1 cellular context compared by ENCODE assay signal in the genomic region with DNA sequence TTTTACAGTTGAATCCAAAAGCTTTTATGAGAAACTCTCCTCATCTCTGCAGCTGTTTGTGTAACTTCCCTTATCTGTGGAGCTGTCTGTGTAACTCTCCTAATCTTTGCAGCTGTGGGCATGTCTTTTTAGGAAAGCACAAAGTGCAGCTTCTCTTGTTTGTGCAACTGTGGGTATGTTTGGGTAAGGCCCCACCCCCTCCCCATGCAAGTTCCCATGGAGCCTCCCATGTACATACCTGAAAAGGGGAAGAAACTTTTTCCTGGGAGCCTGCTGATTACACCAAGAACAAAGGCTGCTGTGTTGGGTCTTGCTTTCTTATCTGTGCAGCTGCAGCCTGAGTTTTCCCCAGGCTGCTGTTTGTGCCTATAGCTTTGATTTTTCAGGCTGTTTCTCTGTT.
TF ChIP-seq lines count a peak whose summit lies in the region.

No MANE protein-coding gene starts in this region.

TF ChIP-seq in HepG2, 621 proteins besides CTCF, POLR2A, EP300 and RAD21 (continued from another document and continues in another):
- TF ChIP-seq HOXD1 (CRISPR knock-in tag; IDR thresholded peaks at IDR 0.05) (peak; percentile 46; the same call in 1 of the 2 replicates), RBFOX2 (IDR thresholded peaks at IDR 0.05; ENCODE audit: low read depth, low read length) (0 out of 2 replicates have a peak, but pooled peaks have one; percentile 15), MTF2 (CRISPR knock-in tag; IDR thresholded peaks at IDR 0.05; ENCODE audit: borderline replicate concordance) (no peak), DR1 (CRISPR knock-in tag; IDR thresholded peaks at IDR 0.05) (no peak), ZNF781 (CRISPR knock-in tag; IDR thresholded peaks at IDR 0.05; ENCODE audit: borderline replicate concordance, not compliant biosample characterization) (peak; percentile 27), ZNF777 (CRISPR knock-in tag; IDR thresholded peaks at IDR 0.05) (no peak; the same call in 1 of the 2 replicates), ZKSCAN1 (IDR thresholded peaks at IDR 0.05; ENCODE audit: low read length) (no peak), ZNF891 (CRISPR knock-in tag; IDR thresholded peaks at IDR 0.05) (no peak), FOXA3 (CRISPR knock-in tag; IDR thresholded peaks at IDR 0.05) (peak; percentile 95), SIX1 (CRISPR knock-in tag; IDR thresholded peaks at IDR 0.05; ENCODE audit: borderline replicate concordance) (peak; percentile 66; the same call in 1 of the 2 replicates), ZNF350 (CRISPR knock-in tag; IDR thresholded peaks at IDR 0.05; ENCODE audit: borderline replicate concordance, low read depth) (peak; percentile 88), NBN (conservative IDR thresholded peaks at IDR 0.05) (no peak), SP1 (IDR thresholded peaks at IDR 0.05) (no peak), SP1 (CRISPR knock-in tag; IDR thresholded peaks at IDR 0.05) (peak; percentile 66; the same call in 1 of the 2 replicates), ZNF552 (CRISPR knock-in tag; IDR thresholded peaks at IDR 0.05; ENCODE audit: borderline replicate concordance) (no peak), HHEX (CRISPR knock-in tag; IDR thresholded peaks at IDR 0.05) (no peak), CBX2 (IDR thresholded peaks at IDR 0.05; ENCODE audit: low read depth, low read length) (no peak), CBX2 (CRISPR knock-in tag; IDR thresholded peaks at IDR 0.05; ENCODE audit: low read depth) (no peak), ZNF292 (CRISPR knock-in tag; IDR thresholded peaks at IDR 0.05; ENCODE audit: borderline replicate concordance, low read depth) (peak; percentile 99), SNAPC2 (CRISPR knock-in tag; IDR thresholded peaks at IDR 0.05) (no peak), MXI1 (IDR thresholded peaks at IDR 0.05; ENCODE audit: borderline replicate concordance, low read depth, low read length) (peak; percentile 43; the same call in 1 of the 3 replicates), ZNF629 (CRISPR knock-in tag; conservative IDR thresholded peaks at IDR 0.05) (peak; percentile 40; the same call in 1 of the 2 replicates), FOSL2 (CRISPR knock-in tag; IDR thresholded peaks at IDR 0.05) (peak; percentile 80)
- TF ChIP-seq, protein P1, sequence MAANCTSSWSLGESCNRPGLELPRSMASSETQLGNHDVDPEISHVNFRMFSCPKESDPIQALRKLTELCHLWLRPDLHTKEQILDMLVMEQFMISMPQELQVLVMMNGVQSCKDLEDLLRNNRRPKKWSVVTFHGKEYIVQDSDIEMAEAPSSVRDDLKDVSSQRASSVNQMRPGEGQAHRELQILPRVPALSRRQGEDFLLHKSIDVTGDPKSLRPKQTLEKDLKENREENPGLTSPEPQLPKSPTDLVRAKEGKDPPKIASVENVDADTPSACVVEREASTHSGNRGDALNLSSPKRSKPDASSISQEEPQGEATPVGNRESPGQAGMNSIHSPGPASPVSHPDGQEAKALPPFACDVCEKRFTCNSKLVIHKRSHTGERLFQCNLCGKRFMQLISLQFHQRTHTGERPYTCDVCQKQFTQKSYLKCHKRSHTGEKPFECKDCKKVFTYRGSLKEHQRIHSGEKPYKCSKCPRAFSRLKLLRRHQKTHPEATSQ (CRISPR knock-in tag; IDR thresholded peaks at IDR 0.05; ENCODE audit: borderline replicate concordance): peak; percentile 81; the same call in 1 of the 2 replicates
- TF ChIP-seq, protein P2, sequence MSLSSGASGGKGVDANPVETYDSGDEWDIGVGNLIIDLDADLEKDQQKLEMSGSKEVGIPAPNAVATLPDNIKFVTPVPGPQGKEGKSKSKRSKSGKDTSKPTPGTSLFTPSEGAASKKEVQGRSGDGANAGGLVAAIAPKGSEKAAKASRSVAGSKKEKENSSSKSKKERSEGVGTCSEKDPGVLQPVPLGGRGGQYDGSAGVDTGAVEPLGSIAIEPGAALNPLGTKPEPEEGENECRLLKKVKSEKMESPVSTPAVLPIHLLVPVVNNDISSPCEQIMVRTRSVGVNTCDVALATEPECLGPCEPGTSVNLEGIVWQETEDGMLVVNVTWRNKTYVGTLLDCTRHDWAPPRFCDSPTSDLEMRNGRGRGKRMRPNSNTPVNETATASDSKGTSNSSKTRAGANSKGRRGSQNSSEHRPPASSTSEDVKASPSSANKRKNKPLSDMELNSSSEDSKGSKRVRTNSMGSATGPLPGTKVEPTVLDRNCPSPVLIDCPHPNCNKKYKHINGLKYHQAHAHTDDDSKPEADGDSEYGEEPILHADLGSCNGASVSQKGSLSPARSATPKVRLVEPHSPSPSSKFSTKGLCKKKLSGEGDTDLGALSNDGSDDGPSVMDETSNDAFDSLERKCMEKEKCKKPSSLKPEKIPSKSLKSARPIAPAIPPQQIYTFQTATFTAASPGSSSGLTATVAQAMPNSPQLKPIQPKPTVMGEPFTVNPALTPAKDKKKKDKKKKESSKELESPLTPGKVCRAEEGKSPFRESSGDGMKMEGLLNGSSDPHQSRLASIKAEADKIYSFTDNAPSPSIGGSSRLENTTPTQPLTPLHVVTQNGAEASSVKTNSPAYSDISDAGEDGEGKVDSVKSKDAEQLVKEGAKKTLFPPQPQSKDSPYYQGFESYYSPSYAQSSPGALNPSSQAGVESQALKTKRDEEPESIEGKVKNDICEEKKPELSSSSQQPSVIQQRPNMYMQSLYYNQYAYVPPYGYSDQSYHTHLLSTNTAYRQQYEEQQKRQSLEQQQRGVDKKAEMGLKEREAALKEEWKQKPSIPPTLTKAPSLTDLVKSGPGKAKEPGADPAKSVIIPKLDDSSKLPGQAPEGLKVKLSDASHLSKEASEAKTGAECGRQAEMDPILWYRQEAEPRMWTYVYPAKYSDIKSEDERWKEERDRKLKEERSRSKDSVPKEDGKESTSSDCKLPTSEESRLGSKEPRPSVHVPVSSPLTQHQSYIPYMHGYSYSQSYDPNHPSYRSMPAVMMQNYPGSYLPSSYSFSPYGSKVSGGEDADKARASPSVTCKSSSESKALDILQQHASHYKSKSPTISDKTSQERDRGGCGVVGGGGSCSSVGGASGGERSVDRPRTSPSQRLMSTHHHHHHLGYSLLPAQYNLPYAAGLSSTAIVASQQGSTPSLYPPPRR (CRISPR knock-in tag; IDR thresholded peaks at IDR 0.05; ENCODE audit: borderline replicate concordance): peak; percentile 96
- TF ChIP-seq, protein P3, sequence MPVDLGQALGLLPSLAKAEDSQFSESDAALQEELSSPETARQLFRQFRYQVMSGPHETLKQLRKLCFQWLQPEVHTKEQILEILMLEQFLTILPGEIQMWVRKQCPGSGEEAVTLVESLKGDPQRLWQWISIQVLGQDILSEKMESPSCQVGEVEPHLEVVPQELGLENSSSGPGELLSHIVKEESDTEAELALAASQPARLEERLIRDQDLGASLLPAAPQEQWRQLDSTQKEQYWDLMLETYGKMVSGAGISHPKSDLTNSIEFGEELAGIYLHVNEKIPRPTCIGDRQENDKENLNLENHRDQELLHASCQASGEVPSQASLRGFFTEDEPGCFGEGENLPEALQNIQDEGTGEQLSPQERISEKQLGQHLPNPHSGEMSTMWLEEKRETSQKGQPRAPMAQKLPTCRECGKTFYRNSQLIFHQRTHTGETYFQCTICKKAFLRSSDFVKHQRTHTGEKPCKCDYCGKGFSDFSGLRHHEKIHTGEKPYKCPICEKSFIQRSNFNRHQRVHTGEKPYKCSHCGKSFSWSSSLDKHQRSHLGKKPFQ (CRISPR knock-in tag; IDR thresholded peaks at IDR 0.05; ENCODE audit: insufficient replicate concordance): peak; percentile 65
- TF ChIP-seq, protein P4, sequence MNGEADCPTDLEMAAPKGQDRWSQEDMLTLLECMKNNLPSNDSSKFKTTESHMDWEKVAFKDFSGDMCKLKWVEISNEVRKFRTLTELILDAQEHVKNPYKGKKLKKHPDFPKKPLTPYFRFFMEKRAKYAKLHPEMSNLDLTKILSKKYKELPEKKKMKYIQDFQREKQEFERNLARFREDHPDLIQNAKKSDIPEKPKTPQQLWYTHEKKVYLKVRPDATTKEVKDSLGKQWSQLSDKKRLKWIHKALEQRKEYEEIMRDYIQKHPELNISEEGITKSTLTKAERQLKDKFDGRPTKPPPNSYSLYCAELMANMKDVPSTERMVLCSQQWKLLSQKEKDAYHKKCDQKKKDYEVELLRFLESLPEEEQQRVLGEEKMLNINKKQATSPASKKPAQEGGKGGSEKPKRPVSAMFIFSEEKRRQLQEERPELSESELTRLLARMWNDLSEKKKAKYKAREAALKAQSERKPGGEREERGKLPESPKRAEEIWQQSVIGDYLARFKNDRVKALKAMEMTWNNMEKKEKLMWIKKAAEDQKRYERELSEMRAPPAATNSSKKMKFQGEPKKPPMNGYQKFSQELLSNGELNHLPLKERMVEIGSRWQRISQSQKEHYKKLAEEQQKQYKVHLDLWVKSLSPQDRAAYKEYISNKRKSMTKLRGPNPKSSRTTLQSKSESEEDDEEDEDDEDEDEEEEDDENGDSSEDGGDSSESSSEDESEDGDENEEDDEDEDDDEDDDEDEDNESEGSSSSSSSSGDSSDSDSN (CRISPR knock-in tag; IDR thresholded peaks at IDR 0.05): peak; percentile 75
- TF ChIP-seq, protein P5, sequence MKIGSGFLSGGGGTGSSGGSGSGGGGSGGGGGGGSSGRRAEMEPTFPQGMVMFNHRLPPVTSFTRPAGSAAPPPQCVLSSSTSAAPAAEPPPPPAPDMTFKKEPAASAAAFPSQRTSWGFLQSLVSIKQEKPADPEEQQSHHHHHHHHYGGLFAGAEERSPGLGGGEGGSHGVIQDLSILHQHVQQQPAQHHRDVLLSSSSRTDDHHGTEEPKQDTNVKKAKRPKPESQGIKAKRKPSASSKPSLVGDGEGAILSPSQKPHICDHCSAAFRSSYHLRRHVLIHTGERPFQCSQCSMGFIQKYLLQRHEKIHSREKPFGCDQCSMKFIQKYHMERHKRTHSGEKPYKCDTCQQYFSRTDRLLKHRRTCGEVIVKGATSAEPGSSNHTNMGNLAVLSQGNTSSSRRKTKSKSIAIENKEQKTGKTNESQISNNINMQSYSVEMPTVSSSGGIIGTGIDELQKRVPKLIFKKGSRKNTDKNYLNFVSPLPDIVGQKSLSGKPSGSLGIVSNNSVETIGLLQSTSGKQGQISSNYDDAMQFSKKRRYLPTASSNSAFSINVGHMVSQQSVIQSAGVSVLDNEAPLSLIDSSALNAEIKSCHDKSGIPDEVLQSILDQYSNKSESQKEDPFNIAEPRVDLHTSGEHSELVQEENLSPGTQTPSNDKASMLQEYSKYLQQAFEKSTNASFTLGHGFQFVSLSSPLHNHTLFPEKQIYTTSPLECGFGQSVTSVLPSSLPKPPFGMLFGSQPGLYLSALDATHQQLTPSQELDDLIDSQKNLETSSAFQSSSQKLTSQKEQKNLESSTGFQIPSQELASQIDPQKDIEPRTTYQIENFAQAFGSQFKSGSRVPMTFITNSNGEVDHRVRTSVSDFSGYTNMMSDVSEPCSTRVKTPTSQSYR (CRISPR knock-in tag; IDR thresholded peaks at IDR 0.05; ENCODE audit: borderline replicate concordance): peak; percentile 99
- TF ChIP-seq, protein P6, sequence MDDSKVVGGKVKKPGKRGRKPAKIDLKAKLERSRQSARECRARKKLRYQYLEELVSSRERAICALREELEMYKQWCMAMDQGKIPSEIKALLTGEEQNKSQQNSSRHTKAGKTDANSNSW (CRISPR knock-in tag; IDR thresholded peaks at IDR 0.05; ENCODE audit: borderline replicate concordance): no peak
- TF ChIP-seq, protein P7, sequence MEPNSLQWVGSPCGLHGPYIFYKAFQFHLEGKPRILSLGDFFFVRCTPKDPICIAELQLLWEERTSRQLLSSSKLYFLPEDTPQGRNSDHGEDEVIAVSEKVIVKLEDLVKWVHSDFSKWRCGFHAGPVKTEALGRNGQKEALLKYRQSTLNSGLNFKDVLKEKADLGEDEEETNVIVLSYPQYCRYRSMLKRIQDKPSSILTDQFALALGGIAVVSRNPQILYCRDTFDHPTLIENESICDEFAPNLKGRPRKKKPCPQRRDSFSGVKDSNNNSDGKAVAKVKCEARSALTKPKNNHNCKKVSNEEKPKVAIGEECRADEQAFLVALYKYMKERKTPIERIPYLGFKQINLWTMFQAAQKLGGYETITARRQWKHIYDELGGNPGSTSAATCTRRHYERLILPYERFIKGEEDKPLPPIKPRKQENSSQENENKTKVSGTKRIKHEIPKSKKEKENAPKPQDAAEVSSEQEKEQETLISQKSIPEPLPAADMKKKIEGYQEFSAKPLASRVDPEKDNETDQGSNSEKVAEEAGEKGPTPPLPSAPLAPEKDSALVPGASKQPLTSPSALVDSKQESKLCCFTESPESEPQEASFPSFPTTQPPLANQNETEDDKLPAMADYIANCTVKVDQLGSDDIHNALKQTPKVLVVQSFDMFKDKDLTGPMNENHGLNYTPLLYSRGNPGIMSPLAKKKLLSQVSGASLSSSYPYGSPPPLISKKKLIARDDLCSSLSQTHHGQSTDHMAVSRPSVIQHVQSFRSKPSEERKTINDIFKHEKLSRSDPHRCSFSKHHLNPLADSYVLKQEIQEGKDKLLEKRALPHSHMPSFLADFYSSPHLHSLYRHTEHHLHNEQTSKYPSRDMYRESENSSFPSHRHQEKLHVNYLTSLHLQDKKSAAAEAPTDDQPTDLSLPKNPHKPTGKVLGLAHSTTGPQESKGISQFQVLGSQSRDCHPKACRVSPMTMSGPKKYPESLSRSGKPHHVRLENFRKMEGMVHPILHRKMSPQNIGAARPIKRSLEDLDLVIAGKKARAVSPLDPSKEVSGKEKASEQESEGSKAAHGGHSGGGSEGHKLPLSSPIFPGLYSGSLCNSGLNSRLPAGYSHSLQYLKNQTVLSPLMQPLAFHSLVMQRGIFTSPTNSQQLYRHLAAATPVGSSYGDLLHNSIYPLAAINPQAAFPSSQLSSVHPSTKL (CRISPR knock-in tag; IDR thresholded peaks at IDR 0.05): peak; percentile 99
- TF ChIP-seq, protein P8, sequence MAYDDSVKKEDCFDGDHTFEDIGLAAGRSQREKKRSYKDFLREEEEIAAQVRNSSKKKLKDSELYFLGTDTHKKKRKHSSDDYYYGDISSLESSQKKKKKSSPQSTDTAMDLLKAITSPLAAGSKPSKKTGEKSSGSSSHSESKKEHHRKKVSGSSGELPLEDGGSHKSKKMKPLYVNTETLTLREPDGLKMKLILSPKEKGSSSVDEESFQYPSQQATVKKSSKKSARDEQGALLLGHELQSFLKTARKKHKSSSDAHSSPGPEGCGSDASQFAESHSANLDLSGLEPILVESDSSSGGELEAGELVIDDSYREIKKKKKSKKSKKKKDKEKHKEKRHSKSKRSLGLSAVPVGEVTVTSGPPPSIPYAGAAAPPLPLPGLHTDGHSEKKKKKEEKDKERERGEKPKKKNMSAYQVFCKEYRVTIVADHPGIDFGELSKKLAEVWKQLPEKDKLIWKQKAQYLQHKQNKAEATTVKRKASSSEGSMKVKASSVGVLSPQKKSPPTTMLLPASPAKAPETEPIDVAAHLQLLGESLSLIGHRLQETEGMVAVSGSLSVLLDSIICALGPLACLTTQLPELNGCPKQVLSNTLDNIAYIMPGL (CRISPR knock-in tag; IDR thresholded peaks at IDR 0.05; ENCODE audit: borderline replicate concordance in 1 of 2, low read depth in 1 of 2): peak in 1 of 2 experiments; percentile 36; a peak in 2 of 4 replicates
- TF ChIP-seq, protein P9, sequence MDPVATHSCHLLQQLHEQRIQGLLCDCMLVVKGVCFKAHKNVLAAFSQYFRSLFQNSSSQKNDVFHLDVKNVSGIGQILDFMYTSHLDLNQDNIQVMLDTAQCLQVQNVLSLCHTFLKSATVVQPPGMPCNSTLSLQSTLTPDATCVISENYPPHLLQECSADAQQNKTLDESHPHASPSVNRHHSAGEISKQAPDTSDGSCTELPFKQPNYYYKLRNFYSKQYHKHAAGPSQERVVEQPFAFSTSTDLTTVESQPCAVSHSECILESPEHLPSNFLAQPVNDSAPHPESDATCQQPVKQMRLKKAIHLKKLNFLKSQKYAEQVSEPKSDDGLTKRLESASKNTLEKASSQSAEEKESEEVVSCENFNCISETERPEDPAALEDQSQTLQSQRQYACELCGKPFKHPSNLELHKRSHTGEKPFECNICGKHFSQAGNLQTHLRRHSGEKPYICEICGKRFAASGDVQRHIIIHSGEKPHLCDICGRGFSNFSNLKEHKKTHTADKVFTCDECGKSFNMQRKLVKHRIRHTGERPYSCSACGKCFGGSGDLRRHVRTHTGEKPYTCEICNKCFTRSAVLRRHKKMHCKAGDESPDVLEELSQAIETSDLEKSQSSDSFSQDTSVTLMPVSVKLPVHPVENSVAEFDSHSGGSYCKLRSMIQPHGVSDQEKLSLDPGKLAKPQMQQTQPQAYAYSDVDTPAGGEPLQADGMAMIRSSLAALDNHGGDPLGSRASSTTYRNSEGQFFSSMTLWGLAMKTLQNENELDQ (CRISPR knock-in tag; IDR thresholded peaks at IDR 0.05; ENCODE audit: borderline replicate concordance): no peak; the same call in 1 of the 2 replicates
